ENCODE assay signal across 16 cellular contexts in genomic region chr11:23539556-23539955, GRCh38.
DNase-seq lines count a peak whose midpoint lies in the region; ATAC-seq, FAIRE-seq and TF ChIP-seq lines count a peak whose summit lies in the region.
"Had no signal": no experiment of that assay in that cellular context is flagged by ENCODE, and none has a peak within 500 bp of the region (broad histone marks: within the 10 kb centered on the region; RNA-seq: fewer than 3 reads in every experiment).

No MANE protein-coding gene starts in this region.

- H3K27ac ChIP-seq in endothelial cell of umbilical vein (ENCODE audit: insufficient read depth, low read depth, low read length) = no peak overlapping the region
- H3K27ac ChIP-seq: dorsolateral prefrontal cortex, parathyroid adenoma, upper lobe of left lung, WERI-Rb-1 had no signal

- no TSS peak for BruUV-seq in endothelial cell of umbilical vein (replicated peaks; lab: Mats Ljungman, UMichigan)

- TF ChIP-seq POLR2A in endothelial cell of umbilical vein (IDR thresholded peaks at IDR 0.05; ENCODE audit: low read depth, low read length) = no peak

- TF ChIP-seq CTCF in endothelial cell of umbilical vein (IDR thresholded peaks at IDR 0.05; ENCODE audit: extremely low read depth in 1 of 2, insufficient read depth in 1 of 2, low read depth in 1 of 2, low read length in 2 of 2) = no peak
- no peak for TF ChIP-seq CTCF in GM10248 (IDR thresholded peaks at IDR 0.05; ENCODE audit: control extremely low read depth, extremely low read depth, low read depth, missing control alignments)

- H3K9ac ChIP-seq in endothelial cell of umbilical vein (replicated peaks; ENCODE audit: extremely low read depth, insufficient read depth, low read length) = no peak overlapping the region
- H3K9ac ChIP-seq: parathyroid adenoma had no signal

- no peak overlapping the region for H3K4me2 ChIP-seq in endothelial cell of umbilical vein (ENCODE audit: insufficient read depth, low read length)

- DNase-seq in ELR (ENCODE audit: low read depth) (peak; percentile 3), M059J (ENCODE audit: low read depth) (peak; percentile 68), endothelial cell of umbilical vein (ENCODE audit: low read depth, low spot score) (no peak), posterior vena cava (ENCODE audit: low spot score) (peak; percentile 60), GM10248 (ENCODE audit: extremely low spot score) (no peak), HCEC 1CT (no peak)
- DNase-seq: activated CD4-positive, alpha-beta memory T cell treated with anti-CD3 and anti-CD28 coated beads, Interleukin-2, amount 10 ng/mL, durations not matched to agents 7 days and 5 days; activated T-cell treated with anti-CD3 and anti-CD28 coated beads, Interleukin-2, amount 50 U/mL, for 4 hours; SHP77 treated with DMSO at 0.1 percent for 48 hours; T-cell; upper lobe of left lung had no signal

- FAIRE-seq in endothelial cell of umbilical vein (lab: Jason Lieb, UNC) = no peak

- CTCF ChIA-PET in endothelial cell of umbilical vein (lab: Charles Lee) = interaction anchor here (0.6 to 4.0 kb wide), 35 partner anchors 7 to 847 kb away, joined by 3 to 57 read pairs (median 5); no protein-coding TSS in a partner anchor
- CTCF ChIA-PET in GM10248 (lab: Yijun Ruan, JAX) = interaction anchor here (0.8 to 2.6 kb wide), 24 partner anchors 9 to 1550 kb away, joined by 3 to 50 read pairs (median 5); no protein-coding TSS in a partner anchor

- H3K27me3 ChIP-seq in endothelial cell of umbilical vein (ENCODE audit: control insufficient read depth in 2 of 2, insufficient read depth in 2 of 2, low read length in 2 of 2) = no peaks in the 10 kb centered on the region
- H3K27me3 ChIP-seq: upper lobe of left lung had no signal

- POLR2A ChIA-PET in endothelial cell of umbilical vein (lab: Charles Lee) (no interaction called here), GM10248 (lab: Yijun Ruan, JAX) (no interaction called here)

- peak overlapping the region; percentile 83 for H2AFZ ChIP-seq in endothelial cell of umbilical vein (ENCODE audit: low read depth, low read length)
- H2AFZ ChIP-seq: parathyroid adenoma had no signal

- dilution Hi-C loops in endothelial cell of umbilical vein (cut with MboI; ENCODE audit: extremely low pct_ligation_motif_present, low sequenced_read_pairs) = no loop called here

- H4K20me1 ChIP-seq in endothelial cell of umbilical vein (replicated peaks; ENCODE audit: control insufficient read depth, extremely low read depth, insufficient read depth, low read length) = no peaks in the 10 kb centered on the region

- ATAC-seq in HG02970 (IDR thresholded peaks at IDR 0.05; ENCODE audit: low FRiP score, unreplicated experiment) (no peak), GM21528 (IDR thresholded peaks at IDR 0.05; ENCODE audit: low FRiP score, unreplicated experiment) (no peak)
- ATAC-seq: activated T-cell treated with anti-CD3 and anti-CD28 coated beads, Interleukin-2, amount 50 U/mL, for 4 hours; T-cell had no signal

- no peaks in the 10 kb centered on the region for H3K9me3 ChIP-seq in endothelial cell of umbilical vein (replicated peaks; ENCODE audit: control insufficient read depth, insufficient read depth, low read length)
- H3K9me3 ChIP-seq: upper lobe of left lung had no signal

- H3K79me2 ChIP-seq in endothelial cell of umbilical vein (ENCODE audit: control insufficient read depth, insufficient read depth, low read length) = no peaks in the 10 kb centered on the region
- H3K79me2 ChIP-seq: parathyroid adenoma had no signal

- H3K4me1 ChIP-seq in endothelial cell of umbilical vein (ENCODE audit: control insufficient read depth, extremely low read depth, insufficient read depth, low read length) = peaks cover 7% of the 10 kb centered on the region
- H3K4me1 ChIP-seq: parathyroid adenoma had no signal

- H3K9me1 ChIP-seq in endothelial cell of umbilical vein (replicated peaks; ENCODE audit: control insufficient read depth, extremely low read depth, insufficient read depth, low read length) = no peaks in the 10 kb centered on the region

- H3K4me3 ChIP-seq in endothelial cell of umbilical vein (replicated peaks in 1 of 3; ENCODE audit: insufficient read depth in 1 of 3, low read depth in 1 of 3, low read length in 3 of 3) = no peak overlapping the region
- H3K4me3 ChIP-seq: dorsolateral prefrontal cortex, upper lobe of left lung had no signal

- no peaks in the 10 kb centered on the region for H3K36me3 ChIP-seq in endothelial cell of umbilical vein (ENCODE audit: control insufficient read depth in 2 of 2, extremely low read depth in 1 of 2, insufficient read depth in 2 of 2, low read length in 2 of 2)
- H3K36me3 ChIP-seq: upper lobe of left lung, WERI-Rb-1 had no signal

- intact Hi-C loops in endothelial cell of umbilical vein (cut with micrococcal nuclease) (no loop called here), posterior vena cava (cut with DNase I) (no loop called here)

TF ChIP-seq in endothelial cell of umbilical vein, 7 proteins besides CTCF, POLR2A, EP300 and RAD21:
- TF ChIP-seq EZH2 (IDR thresholded peaks at IDR 0.05; ENCODE audit: borderline replicate concordance, low read depth, low read length, severe bottlenecking) (no peak), MYC (IDR thresholded peaks at IDR 0.05; ENCODE audit: low read depth, low read length) (no peak), POLR2AphosphoS5 (IDR thresholded peaks at IDR 0.05; ENCODE audit: insufficient read depth, low read depth, low read length) (no peak), MAX (IDR thresholded peaks at IDR 0.05; ENCODE audit: insufficient read depth, insufficient read length) (no peak), JUN (IDR thresholded peaks at IDR 0.05; ENCODE audit: borderline replicate concordance, insufficient read depth, insufficient read length, low read depth) (no peak), FOS (IDR thresholded peaks at IDR 0.05; ENCODE audit: borderline replicate concordance, insufficient read depth, low read length) (no peak), GATA2 (IDR thresholded peaks at IDR 0.05; ENCODE audit: insufficient read depth, insufficient read length, low read depth, low read length) (no peak)

Comparison
In these comparisons a context has a peak if more than half of its experiments do, and no peak if none do; other contexts are left out.
1. DNase-seq: peak in ELR (single experiment), M059J (single experiment) and posterior vena cava (single experiment); none in endothelial cell of umbilical vein (single experiment), GM10248 (single experiment) and HCEC 1CT (single experiment).